In the genomic region with DNA sequence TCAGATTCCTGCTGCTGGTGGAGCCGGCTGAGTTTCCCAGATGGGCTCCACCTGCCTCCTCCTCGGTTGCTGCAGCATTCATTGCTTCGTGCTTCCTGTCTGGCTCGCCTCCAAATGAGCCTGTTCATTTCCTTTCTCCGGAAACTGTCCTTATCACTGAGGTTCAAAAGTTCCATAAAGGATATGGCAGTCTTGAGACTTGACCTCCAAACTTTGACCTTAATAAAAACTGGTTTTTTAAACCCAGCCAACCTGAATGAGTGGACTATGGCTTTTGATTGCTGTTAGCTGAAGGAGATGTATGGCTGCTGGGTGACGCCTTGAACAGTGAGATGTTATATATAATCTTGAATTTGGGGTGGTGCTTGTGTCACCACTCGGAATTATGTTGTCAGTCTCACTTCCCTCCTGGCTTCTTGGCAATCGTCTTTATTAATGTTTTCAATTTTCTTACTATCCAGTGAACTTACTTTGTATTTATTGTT, we compare ENCODE assay signal across 8 cellular contexts.
DNase-seq lines count a peak whose midpoint lies in the region; ATAC-seq and TF ChIP-seq lines count a peak whose summit lies in the region.

No MANE protein-coding gene starts in this region.

- no peak overlapping the region for H3K4me3 ChIP-seq in fibroblast of villous mesenchyme (ENCODE audit: low read depth, low read length)

- peak; percentile 23 for DNase-seq in DMS 273 treated with DMSO at 0.1 percent for 48 hours (lab: John Stamatoyannopoulos, UW)
- peak; percentile 34 for DNase-seq in NCI-H1105 treated with DMSO at 0.1 percent for 48 hours (lab: John Stamatoyannopoulos, UW)
- peak; percentile 54 for DNase-seq in UCSD-AML1 (lab: John Stamatoyannopoulos, UW; ENCODE audit: unreplicated experiment)
- DNase-seq in fibroblast of villous mesenchyme (ENCODE audit: low read depth), result peak; percentile 77
- peak; percentile 20 for DNase-seq in stimulated activated naive CD4-positive, alpha-beta T cell treated with Interleukin-2 at 50 U/mL for 16 hours (lab: John Stamatoyannopoulos, UW)
- no peak for DNase-seq in NCI-H128 (lab: John Stamatoyannopoulos, UW; ENCODE audit: unreplicated experiment)

- ATAC-seq in HG03095 (IDR thresholded peaks at IDR 0.05; ENCODE audit: unreplicated experiment) (no peak), HG03045 (IDR thresholded peaks at IDR 0.05; ENCODE audit: unreplicated experiment) (no peak)

- no peak for TF ChIP-seq CTCF in fibroblast of villous mesenchyme (IDR thresholded peaks at IDR 0.05; ENCODE audit: insufficient read depth, low read depth, low read length)
